In genomic region chr7:122595885-122596284, GRCh38 we compare ENCODE assay signal across 21 cellular contexts.
"Had no signal": no experiment of that assay in that cellular context is flagged by ENCODE, and none has a peak within 500 bp of the region (broad histone marks: within the 10 kb centered on the region; RNA-seq: fewer than 3 reads in every experiment).

No MANE protein-coding gene starts in this region.

- H3K36me3 Mint-ChIP-seq: naive B cell had no signal

- DNase-seq: cortex of kidney; effector memory CD4-positive, alpha-beta T cell; heart left ventricle; hippocampal formation; left colon; left ventricle myocardium superior; mesenchymal stem cell; midbrain; naive B cell; posterior cingulate gyrus; sigmoid colon; stimulated activated CD4-positive, alpha-beta T cell treated with anti-CD3 and anti-CD28 coated beads, Interleukin-2, amount 100 ng/mL, for 24 hours; stimulated activated naive CD4-positive, alpha-beta T cell treated with Interleukin-2 at 50 U/mL for 16 hours; trophoblast cell had no signal

- H3K9me3 ChIP-seq: neutrophil, right atrium auricular region, sigmoid colon had no signal

- H3K27ac ChIP-seq: heart left ventricle, neutrophil, right atrium auricular region, sigmoid colon, skin epidermis had no signal

- H3K4me3 Mint-ChIP-seq: naive B cell, nephron had no signal

- H3K27ac Mint-ChIP-seq: naive B cell, nephron had no signal

- ATAC-seq: esophagus mucosa, heart left ventricle, left colon, left ventricle myocardium superior had no signal

- H3K4me1 ChIP-seq: heart left ventricle, right atrium auricular region, sigmoid colon had no signal

- H3K36me3 ChIP-seq: heart left ventricle, neutrophil, right atrium auricular region, sigmoid colon had no signal

- H3K27me3 ChIP-seq: dorsolateral prefrontal cortex, heart left ventricle, neutrophil, right atrium auricular region, sigmoid colon had no signal

- H3K4me3 ChIP-seq: dorsolateral prefrontal cortex, heart left ventricle, lung, right atrium auricular region, sigmoid colon, skin epidermis had no signal

- H3K4me1 Mint-ChIP-seq: naive B cell, nephron had no signal

- H3K27me3 Mint-ChIP-seq: naive B cell had no signal
